16 cellular contexts compared by ENCODE assay signal in the genomic region with DNA sequence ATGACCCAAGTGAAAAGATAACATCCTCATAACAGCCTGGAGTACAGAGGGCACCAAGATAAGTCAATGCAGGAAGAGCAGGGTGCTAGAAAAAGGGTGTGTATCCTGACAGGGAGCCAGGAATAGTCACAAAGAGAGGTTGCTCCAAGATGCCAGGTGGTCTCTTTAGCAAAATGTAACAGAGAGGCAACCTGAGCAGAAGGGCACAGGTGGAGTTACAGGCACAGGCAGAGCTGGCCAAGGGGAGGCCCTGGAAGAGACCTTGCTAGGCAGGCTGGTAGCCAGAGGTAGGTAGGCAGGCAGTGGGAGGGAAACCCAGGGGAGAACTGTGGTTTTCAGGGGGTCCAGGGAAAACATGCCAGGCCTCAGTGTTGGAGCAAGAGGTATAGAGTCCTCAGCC.
DNase-seq lines count a peak whose midpoint lies in the region; ATAC-seq and TF ChIP-seq lines count a peak whose summit lies in the region.
"Had no signal": no experiment of that assay in that cellular context is flagged by ENCODE, and none has a peak within 500 bp of the region (broad histone marks: within the 10 kb centered on the region; RNA-seq: fewer than 3 reads in every experiment).

No MANE protein-coding gene starts in this region.

- DNase-seq in stimulated activated naive CD8-positive, alpha-beta T cell treated with anti-CD3 and anti-CD28 coated beads, Interleukin-15, Interleukin-2, amounts not matched to agents 100 U/mL and 50 U/mL, for 24 hours: no peak
- DNase-seq in stimulated activated naive CD8-positive, alpha-beta T cell treated with anti-CD3 and anti-CD28 coated beads, Interleukin-15, amount 100 ng/mL, for 72 hours: no peak
- peak; percentile 78 for DNase-seq in cerebellar cortex (ENCODE audit: low spot score)
- peak; percentile 11 for DNase-seq in hepatocyte (ENCODE audit: low spot score)
- DNase-seq in activated gamma-delta T cell (lab: John Stamatoyannopoulos, UW): no peak
- no peak for DNase-seq in kidney glomerular epithelial cell (lab: John Stamatoyannopoulos, UW)
- no peak for DNase-seq in stimulated activated CD4-positive, alpha-beta T cell treated with anti-CD3 and anti-CD28 coated beads, Interleukin-1b, Interleukin-23, amount 100 ng/mL, for 48 hours
- DNase-seq: 8988T; Calu3; CD8-positive, alpha-beta T cell; DMS79 treated with DMSO at 0.1 percent for 48 hours; HCEC 1CT had no signal

- no peaks in the 10 kb centered on the region for H3K27me3 ChIP-seq in hepatocyte
- H3K27me3 ChIP-seq: BLaER1 treated with 17β-estradiol and CSF1 and Interleukin-3, amounts not matched to agents 10 nM and 100 nM had no signal

- no peak overlapping the region for H3K27ac ChIP-seq in hepatocyte
- H3K27ac ChIP-seq: BLaER1 treated with 17β-estradiol and CSF1 and Interleukin-3, amounts not matched to agents 10 nM and 100 nM had no signal

- no peaks in the 10 kb centered on the region for H3K4me1 ChIP-seq in hepatocyte (ENCODE audit: insufficient read depth)
- H3K4me1 ChIP-seq: BLaER1 treated with 17β-estradiol and CSF1 and Interleukin-3, amounts not matched to agents 10 nM and 100 nM had no signal

- no peaks in the 10 kb centered on the region for H4K20me1 ChIP-seq in hepatocyte (ENCODE audit: insufficient read depth, poor library complexity, severe bottlenecking)
- H4K20me1 ChIP-seq: BLaER1 treated with 17β-estradiol and CSF1 and Interleukin-3, amounts not matched to agents 10 nM and 100 nM had no signal

- H3K4me2 ChIP-seq in hepatocyte: no peak overlapping the region
- H3K4me2 ChIP-seq: BLaER1 treated with 17β-estradiol and CSF1 and Interleukin-3, amounts not matched to agents 10 nM and 100 nM; GM23338 had no signal

- no peaks in the 10 kb centered on the region for H3K9me3 ChIP-seq in hepatocyte (ENCODE audit: low read depth)
- H3K9me3 ChIP-seq: BLaER1 treated with 17β-estradiol and CSF1 and Interleukin-3, amounts not matched to agents 10 nM and 100 nM had no signal

- H3K9me3 Mint-ChIP-seq in stimulated activated naive CD8-positive, alpha-beta T cell treated with anti-CD3 and anti-CD28 coated beads, Interleukin-15, amount 100 ng/mL, for 72 hours: no peaks in the 10 kb centered on the region
- H3K9me3 Mint-ChIP-seq: CD8-positive, alpha-beta T cell; GM23338 had no signal

- no peaks in the 10 kb centered on the region for H3K27me3 Mint-ChIP-seq in stimulated activated naive CD8-positive, alpha-beta T cell treated with anti-CD3 and anti-CD28 coated beads, Interleukin-15, amount 100 ng/mL, for 72 hours

- H2AFZ ChIP-seq in hepatocyte: no peak overlapping the region
- H2AFZ ChIP-seq: GM23338 had no signal

- no peak overlapping the region for H3K4me3 Mint-ChIP-seq in stimulated activated naive CD8-positive, alpha-beta T cell treated with anti-CD3 and anti-CD28 coated beads, Interleukin-15, amount 100 ng/mL, for 72 hours
- H3K4me3 Mint-ChIP-seq: B cell; CD8-positive, alpha-beta T cell; GM23338 had no signal

- H3K9me2 ChIP-seq in hepatocyte (replicated peaks; ENCODE audit: insufficient read depth): no peaks in the 10 kb centered on the region

- TF ChIP-seq CTCF in hepatocyte (IDR thresholded peaks at IDR 0.05; ENCODE audit: poor library complexity): no peak

- peak overlapping the region in 1 of 2 donors; percentile 27 for H3K27ac Mint-ChIP-seq in stimulated activated naive CD8-positive, alpha-beta T cell treated with anti-CD3 and anti-CD28 coated beads, Interleukin-15, amount 100 ng/mL, for 72 hours
- H3K27ac Mint-ChIP-seq: B cell; CD8-positive, alpha-beta T cell; GM23338 had no signal

- no peaks in the 10 kb centered on the region for H3K79me2 ChIP-seq in hepatocyte

- H3K36me3 ChIP-seq in hepatocyte (replicated peaks; ENCODE audit: insufficient read depth, low read depth): no peaks in the 10 kb centered on the region
- H3K36me3 ChIP-seq: BLaER1 treated with 17β-estradiol and CSF1 and Interleukin-3, amounts not matched to agents 10 nM and 100 nM had no signal

- no peaks in the 10 kb centered on the region for H3K4me1 Mint-ChIP-seq in stimulated activated naive CD8-positive, alpha-beta T cell treated with anti-CD3 and anti-CD28 coated beads, Interleukin-15, amount 100 ng/mL, for 72 hours
- H3K4me1 Mint-ChIP-seq: B cell had no signal

- ATAC-seq in stimulated activated naive CD8-positive, alpha-beta T cell treated with anti-CD3 and anti-CD28 coated beads, Interleukin-15, Interleukin-2, amounts not matched to agents 100 U/mL and 50 U/mL, for 24 hours: peak; percentile 23
- no peak for ATAC-seq in stimulated activated naive CD8-positive, alpha-beta T cell treated with anti-CD3 and anti-CD28 coated beads, Interleukin-15, amount 100 ng/mL, for 72 hours
- no peak for ATAC-seq in GM21390 (IDR thresholded peaks at IDR 0.05; ENCODE audit: unreplicated experiment)
- ATAC-seq: CD8-positive, alpha-beta T cell; GM23338 had no signal

- no peak overlapping the region for H3K4me3 ChIP-seq in hepatocyte
- H3K4me3 ChIP-seq: BLaER1 treated with 17β-estradiol and CSF1 and Interleukin-3, amounts not matched to agents 10 nM and 100 nM; GM23338 had no signal

Comparison
In these comparisons a context has a peak if more than half of its experiments do, and no peak if none do; other contexts are left out.
1. DNase-seq: peak in cerebellar cortex (single experiment) and hepatocyte (single experiment); none in stimulated activated naive CD8-positive, alpha-beta T cell treated with anti-CD3 and anti-CD28 coated beads, Interleukin-15, Interleukin-2, amounts not matched to agents 100 U/mL and 50 U/mL, for 24 hours (single experiment), stimulated activated naive CD8-positive, alpha-beta T cell treated with anti-CD3 and anti-CD28 coated beads, Interleukin-15, amount 100 ng/mL, for 72 hours (0 of 2), activated gamma-delta T cell (single experiment), kidney glomerular epithelial cell (single experiment) and stimulated activated CD4-positive, alpha-beta T cell treated with anti-CD3 and anti-CD28 coated beads, Interleukin-1b, Interleukin-23, amount 100 ng/mL, for 48 hours (single experiment).